40 cellular contexts compared by ENCODE assay signal in the genomic region with DNA sequence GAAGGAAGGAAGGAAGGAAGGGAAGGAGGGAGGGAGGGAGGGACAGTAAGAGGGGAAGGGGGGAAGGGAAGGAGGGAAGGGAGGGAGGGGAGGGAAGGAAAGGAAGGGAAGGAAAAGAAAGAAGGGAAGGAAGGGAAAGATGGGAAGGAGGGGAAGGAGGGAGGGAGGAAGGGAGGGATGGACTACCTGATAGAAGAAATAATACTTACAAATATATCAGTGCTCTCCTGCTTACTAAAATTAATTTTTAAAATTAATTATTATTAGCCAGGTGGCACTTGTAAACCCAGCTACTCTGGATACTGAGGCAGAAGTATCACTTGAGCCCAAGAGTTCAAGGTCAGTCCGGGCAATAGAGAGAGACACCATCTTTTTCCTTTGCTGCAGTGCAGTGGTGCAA.
"Had no signal": no experiment of that assay in that cellular context is flagged by ENCODE, and none has a peak within 500 bp of the region (broad histone marks: within the 10 kb centered on the region; RNA-seq: fewer than 3 reads in every experiment).

No MANE protein-coding gene starts in this region.

- H3K27me3 ChIP-seq: adrenal gland, ascending aorta, body of pancreas, brain microvascular endothelial cell, breast epithelium, cardiac muscle cell had no signal

- H3K4me3 ChIP-seq: adrenal gland, ascending aorta, body of pancreas, breast epithelium, cardiac muscle cell had no signal

- H3K27ac ChIP-seq: adrenal gland, ascending aorta, body of pancreas, brain microvascular endothelial cell, breast epithelium, cardiac muscle cell had no signal

- H3K36me3 ChIP-seq: breast epithelium had no signal

- H3K4me1 ChIP-seq: adrenal gland, ascending aorta, body of pancreas, breast epithelium had no signal

- FAIRE-seq: astrocyte, bronchial epithelial cell had no signal

- DNase-seq: activated effector memory CD4-positive, alpha-beta T cell treated with anti-CD3 and anti-CD28 coated beads, Interleukin-2, amount 50 U/mL, for 16 hours; activated effector memory CD4-positive, alpha-beta T cell treated with Interleukin-2 at 50 U/mL for 16 hours; activated gamma-delta T cell; activated gamma-delta T cell treated with Interleukin-2 at 50 U/mL for 16 hours; activated naive CD4-positive, alpha-beta T cell; activated naive CD4-positive, alpha-beta T cell treated with anti-CD3 and anti-CD28 coated beads for 36 hours; activated naive CD4-positive, alpha-beta T cell treated with anti-CD3 and anti-CD28 coated beads, Interleukin-2, amount 10 ng/mL, durations not matched to agents 7 days and 5 days; activated naive CD4-positive, alpha-beta T cell treated with anti-CD3 and anti-CD28 coated beads, Interleukin-2, amount 50 U/mL, for 16 hours; activated naive CD4-positive, alpha-beta T cell treated with Interleukin-2 at 50 U/mL for 16 hours; activated naive CD8-positive, alpha-beta T cell treated with anti-CD3 and anti-CD28 coated beads for 36 hours; activated naive CD8-positive, alpha-beta T cell treated with anti-CD3 and anti-CD28 coated beads, Interleukin-2, amount 10 ng/mL, durations not matched to agents 7 days and 5 days; activated naive CD8-positive, alpha-beta T cell treated with anti-CD3 and anti-CD28 coated beads, Interleukin-2, amount 50 U/mL, for 24 hours; activated T-cell treated with anti-CD3 and anti-CD28 coated beads, Interleukin-2, amount 50 U/mL, for 1 hour; activated T-cell treated with anti-CD3 and anti-CD28 coated beads, Interleukin-2, amount 50 U/mL, for 24 hours; activated T-cell treated with anti-CD3 and anti-CD28 coated beads, Interleukin-2, amount 50 U/mL, for 4 hours; activated T-cell treated with anti-CD3 and anti-CD28 coated beads, Interleukin-2, amount 50 U/mL, for 48 hours; activated T-cell treated with anti-CD3 and anti-CD28 coated beads, Interleukin-2, amount 50 U/mL, for 72 hours; adrenal gland; amniotic stem cell; amygdala; anterior cingulate cortex; aorta; body of pancreas; brain microvascular endothelial cell; caudate nucleus; central memory CD4-positive, alpha-beta T cell; cerebellar nuclear complex had no signal

- H3K27ac Mint-ChIP-seq: activated naive CD4-positive, alpha-beta T cell treated with anti-CD3 and anti-CD28 coated beads for 36 hours; activated naive CD4-positive, alpha-beta T cell treated with anti-CD3 and anti-CD28 coated beads, Interleukin-2, amount 10 ng/mL, durations not matched to agents 7 days and 5 days; activated naive CD4-positive, alpha-beta T cell treated with anti-CD3 and anti-CD28 coated beads, Interleukin-2, amount 50 U/mL, for 24 hours; activated naive CD8-positive, alpha-beta T cell; activated naive CD8-positive, alpha-beta T cell treated with anti-CD3 and anti-CD28 coated beads for 36 hours; activated naive CD8-positive, alpha-beta T cell treated with anti-CD3 and anti-CD28 coated beads, Interleukin-2, amount 10 ng/mL, durations not matched to agents 7 days and 5 days; activated naive CD8-positive, alpha-beta T cell treated with anti-CD3 and anti-CD28 coated beads, Interleukin-2, amount 50 U/mL, for 24 hours; activated T-cell treated with anti-CD3 and anti-CD28 coated beads, Interleukin-2, amount 50 U/mL, for 24 hours; activated T-cell treated with anti-CD3 and anti-CD28 coated beads, Interleukin-2, amount 50 U/mL, for 72 hours; activated T-helper 17 cell treated with anti-CD3 and anti-CD28 coated beads, Interleukin-2, amount 50 U/mL, for 72 hours; activated T-helper 2 cell treated with anti-CD3 and anti-CD28 coated beads, Interferon-gamma antibody, Interleukin-2, Interleukin-4, amounts not matched to agents 10 μg/mL and 5 μg/mL and 100 μg/mL, durations not matched to agents 14 hours and 24 hours and 36 hours; brain had no signal

- H3K9me3 Mint-ChIP-seq: activated naive CD4-positive, alpha-beta T cell treated with anti-CD3 and anti-CD28 coated beads for 36 hours; activated naive CD4-positive, alpha-beta T cell treated with anti-CD3 and anti-CD28 coated beads, Interleukin-2, amount 10 ng/mL, durations not matched to agents 7 days and 5 days; activated naive CD4-positive, alpha-beta T cell treated with anti-CD3 and anti-CD28 coated beads, Interleukin-2, amount 50 U/mL, for 24 hours; activated naive CD4-positive, alpha-beta T cell treated with anti-CD3 and anti-CD28 coated beads, Interleukin-2, amount 50 U/mL, for 72 hours; activated naive CD8-positive, alpha-beta T cell treated with anti-CD3 and anti-CD28 coated beads for 36 hours; activated naive CD8-positive, alpha-beta T cell treated with anti-CD3 and anti-CD28 coated beads, Interleukin-2, amount 10 ng/mL, durations not matched to agents 7 days and 5 days; activated naive CD8-positive, alpha-beta T cell treated with anti-CD3 and anti-CD28 coated beads, Interleukin-2, amount 50 U/mL, for 24 hours; activated T-cell treated with anti-CD3 and anti-CD28 coated beads, Interleukin-2, amount 50 U/mL, for 24 hours; activated T-cell treated with anti-CD3 and anti-CD28 coated beads, Interleukin-2, amount 50 U/mL, for 4 hours; activated T-cell treated with anti-CD3 and anti-CD28 coated beads, Interleukin-2, amount 50 U/mL, for 72 hours; activated T-helper 1 cell treated with anti-CD3 and anti-CD28 coated beads, Interleukin-12 subunit alpha, Interleukin-12 subunit beta, Interleukin-2, Interleukin-4 antibody, amounts not matched to agents 30 ng/mL and 10 ng/mL and 1 ng/mL, durations not matched to agents 14 hours and 24 hours and 36 hours; activated T-helper 17 cell treated with anti-CD3 and anti-CD28 coated beads, Interleukin-2, amount 50 U/mL, for 72 hours; activated T-helper 2 cell treated with anti-CD3 and anti-CD28 coated beads, Interferon-gamma antibody, Interleukin-2, Interleukin-4, amounts not matched to agents 10 μg/mL and 5 μg/mL and 100 μg/mL, durations not matched to agents 14 hours and 24 hours and 36 hours; brain; central memory CD8-positive, alpha-beta T cell had no signal

- ATAC-seq: activated naive CD4-positive, alpha-beta T cell treated with anti-CD3 and anti-CD28 coated beads, Interleukin-2, amount 50 U/mL, for 72 hours; activated naive CD8-positive, alpha-beta T cell treated with anti-CD3 and anti-CD28 coated beads, Interleukin-2, amount 50 U/mL, for 24 hours; activated T-cell treated with anti-CD3 and anti-CD28 coated beads, Interleukin-2, amount 50 U/mL, for 4 hours; activated T-cell treated with anti-CD3 and anti-CD28 coated beads, Interleukin-2, amount 50 U/mL, for 72 hours; activated T-helper 17 cell treated with anti-CD3 and anti-CD28 coated beads, Interleukin-2, amount 50 U/mL, for 72 hours; body of pancreas had no signal

- H3K9me3 ChIP-seq: adrenal gland, ascending aorta, body of pancreas, breast epithelium had no signal

- H3K4me1 Mint-ChIP-seq: activated naive CD4-positive, alpha-beta T cell treated with anti-CD3 and anti-CD28 coated beads, Interleukin-2, amount 10 ng/mL, durations not matched to agents 7 days and 5 days; activated naive CD4-positive, alpha-beta T cell treated with anti-CD3 and anti-CD28 coated beads, Interleukin-2, amount 50 U/mL, for 24 hours; activated naive CD8-positive, alpha-beta T cell treated with anti-CD3 and anti-CD28 coated beads for 36 hours; activated naive CD8-positive, alpha-beta T cell treated with anti-CD3 and anti-CD28 coated beads, Interleukin-2, amount 10 ng/mL, durations not matched to agents 7 days and 5 days; activated naive CD8-positive, alpha-beta T cell treated with anti-CD3 and anti-CD28 coated beads, Interleukin-2, amount 50 U/mL, for 24 hours; brain; central memory CD8-positive, alpha-beta T cell had no signal

- H3K4me3 Mint-ChIP-seq: activated naive CD4-positive, alpha-beta T cell treated with anti-CD3 and anti-CD28 coated beads for 36 hours; activated naive CD4-positive, alpha-beta T cell treated with anti-CD3 and anti-CD28 coated beads, Interleukin-2, amount 10 ng/mL, durations not matched to agents 7 days and 5 days; activated naive CD4-positive, alpha-beta T cell treated with anti-CD3 and anti-CD28 coated beads, Interleukin-2, amount 50 U/mL, for 24 hours; activated naive CD8-positive, alpha-beta T cell; activated naive CD8-positive, alpha-beta T cell treated with anti-CD3 and anti-CD28 coated beads for 36 hours; activated naive CD8-positive, alpha-beta T cell treated with anti-CD3 and anti-CD28 coated beads, Interleukin-2, amount 10 ng/mL, durations not matched to agents 7 days and 5 days; activated naive CD8-positive, alpha-beta T cell treated with anti-CD3 and anti-CD28 coated beads, Interleukin-2, amount 50 U/mL, for 24 hours; activated T-cell treated with anti-CD3 and anti-CD28 coated beads, Interleukin-2, amount 50 U/mL, for 24 hours; activated T-cell treated with anti-CD3 and anti-CD28 coated beads, Interleukin-2, amount 50 U/mL, for 4 hours; activated T-cell treated with anti-CD3 and anti-CD28 coated beads, Interleukin-2, amount 50 U/mL, for 72 hours; activated T-helper 1 cell treated with anti-CD3 and anti-CD28 coated beads, Interleukin-12 subunit alpha, Interleukin-12 subunit beta, Interleukin-2, Interleukin-4 antibody, amounts not matched to agents 30 ng/mL and 10 ng/mL and 1 ng/mL, durations not matched to agents 14 hours and 24 hours and 36 hours; activated T-helper 17 cell treated with anti-CD3 and anti-CD28 coated beads, Interleukin-2, amount 50 U/mL, for 72 hours; brain; central memory CD8-positive, alpha-beta T cell had no signal
